35 cellular contexts compared by ENCODE assay signal in the genomic region with DNA sequence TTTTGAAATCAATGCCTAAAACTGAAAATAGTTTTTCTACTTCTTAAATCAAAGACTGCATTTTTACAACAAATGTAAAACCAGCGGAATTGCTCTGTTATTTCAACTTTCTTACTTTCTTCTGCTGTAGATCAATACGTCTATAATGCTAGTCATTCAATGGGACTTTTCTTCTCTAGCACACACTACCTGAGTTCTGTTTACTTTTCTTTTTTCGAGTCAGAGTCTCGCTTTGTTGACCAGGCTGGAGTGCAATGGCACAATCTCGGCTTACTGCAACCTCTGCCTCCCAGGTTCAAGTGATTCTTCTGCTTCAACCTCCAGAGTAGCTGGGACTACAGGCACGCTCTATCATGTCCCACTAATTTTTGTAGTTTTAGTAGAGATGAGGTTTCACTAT.
"Had no signal": no experiment of that assay in that cellular context is flagged by ENCODE, and none has a peak within 500 bp of the region (broad histone marks: within the 10 kb centered on the region; RNA-seq: fewer than 3 reads in every experiment).

No MANE protein-coding gene starts in this region.

- H3K4me3 ChIP-seq: MG63 had no signal

- H3K9me3 ChIP-seq: MG63 had no signal

- H3K27me3 ChIP-seq: MG63 had no signal

- H3K4me2 ChIP-seq: KMS-11 had no signal

- H3K9ac ChIP-seq: KMS-11 had no signal

- H3K36me3 ChIP-seq: MG63 had no signal

- DNase-seq: Karpas-422, Kasumi-1, MG63, MM.1S, MV-4-11, NCI-H1048, NCI-H1092, NCI-H1092 treated with DMSO at 0.1 percent for 48 hours, NCI-H1105, NCI-H1105 treated with DMSO at 0.1 percent for 48 hours, NCI-H1417, NCI-H1417 treated with DMSO at 0.1 percent for 48 hours, NCI-H1436, NCI-H1436 treated with DMSO at 0.1 percent for 48 hours, NCI-H146, NCI-H1694, NCI-H1694 treated with DMSO at 0.1 percent for 48 hours, NCI-H187, NCI-H187 treated with DMSO at 0.1 percent for 48 hours, NCI-H1930, NCI-H2029, NCI-H2029 treated with DMSO at 0.1 percent for 48 hours, NCI-H2081, NCI-H2081 treated with DMSO at 0.1 percent for 48 hours, NCI-H2107, NCI-H2171, NCI-H2171 treated with DMSO at 0.1 percent for 48 hours, NCI-H2227 treated with DMSO at 0.1 percent for 48 hours, NCI-H226, NCI-H345, NCI-H446, NCI-H446 treated with DMSO at 0.1 percent for 48 hours, NCI-H510A, NCI-H510A treated with DMSO at 0.1 percent for 48 hours had no signal

- H3K27ac ChIP-seq: KMS-11 had no signal
